Comparison of ENCODE assay signal across 18 cellular contexts in the genomic region with DNA sequence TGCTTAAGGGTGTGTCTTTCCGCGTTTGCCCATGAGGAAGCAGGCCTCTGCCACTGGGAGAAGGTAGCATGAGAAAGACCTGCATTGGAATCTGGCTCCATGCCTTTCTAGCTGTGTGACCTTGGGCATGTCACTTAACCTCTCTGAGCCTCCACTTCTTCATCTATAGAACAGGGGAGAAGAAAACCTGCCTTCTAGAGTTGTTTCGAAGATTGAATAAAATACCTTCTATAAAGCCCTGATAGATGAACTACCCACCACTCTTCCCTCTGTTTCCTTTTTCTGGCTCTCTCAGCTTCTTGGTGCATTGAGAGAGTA. TPM values are rescaled to one million over a fixed set of nuclear protein-coding genes. Genes with fewer than 3 reads are reported as not detected.
"Had no signal": no experiment of that assay in that cellular context is flagged by ENCODE, and none has a peak within 500 bp of the region (broad histone marks: within the 10 kb centered on the region; RNA-seq: fewer than 3 reads in every experiment).

No MANE protein-coding gene starts in this region.

RNA-seq across cellular contexts. Expression of a gene that starts 59.2 kb away (rescaled TPM):
- total RNA-seq: naive thymus-derived CD4-positive, alpha-beta T cell; natural killer cell; omental fat pad; osteocyte; pancreas; posterior vena cava; psoas muscle; right cardiac atrium; sciatic nerve; smooth muscle cell; subcutaneous adipose tissue; temporal lobe; thoracic aorta; thyroid gland; tibial nerve; upper lobe of right lung; urinary bladder had no signal
- polyA plus RNA-seq: naive thymus-derived CD4-positive, alpha-beta T cell; neural cell; psoas muscle; right cardiac atrium; smooth muscle cell; urinary bladder had no signal
